Comparison of ENCODE assay signal across 2 cellular contexts in the genomic region with DNA sequence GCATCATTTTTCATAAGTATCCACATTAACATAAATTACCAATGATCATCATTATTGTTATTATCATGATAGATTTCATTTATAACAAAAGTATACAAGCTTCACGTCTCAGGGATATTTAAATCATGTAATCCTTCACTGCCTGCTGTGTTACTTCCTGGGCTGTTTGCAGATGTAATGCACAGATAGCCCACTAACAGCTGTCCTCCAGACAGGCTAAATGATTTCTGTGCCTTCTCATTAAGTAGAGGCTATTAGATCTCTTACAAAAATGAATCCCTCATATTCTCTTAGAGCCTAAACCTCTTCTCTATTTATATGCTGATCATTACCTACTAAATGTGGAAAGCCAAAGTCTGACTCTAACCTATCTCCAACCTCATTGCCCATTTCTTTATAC.
TF ChIP-seq lines count a peak whose summit lies in the region.

No MANE protein-coding gene starts in this region.

TF ChIP-seq in SK-N-SH treated with all-trans-retinoic acid at 6 μM for 48 hours, 23 proteins besides CTCF, POLR2A, EP300 and RAD21 (continued from another document):
- no peak for TF ChIP-seq CSDC2 (CRISPR knock-in tag; IDR thresholded peaks at IDR 0.05)
- TF ChIP-seq, protein P1, sequence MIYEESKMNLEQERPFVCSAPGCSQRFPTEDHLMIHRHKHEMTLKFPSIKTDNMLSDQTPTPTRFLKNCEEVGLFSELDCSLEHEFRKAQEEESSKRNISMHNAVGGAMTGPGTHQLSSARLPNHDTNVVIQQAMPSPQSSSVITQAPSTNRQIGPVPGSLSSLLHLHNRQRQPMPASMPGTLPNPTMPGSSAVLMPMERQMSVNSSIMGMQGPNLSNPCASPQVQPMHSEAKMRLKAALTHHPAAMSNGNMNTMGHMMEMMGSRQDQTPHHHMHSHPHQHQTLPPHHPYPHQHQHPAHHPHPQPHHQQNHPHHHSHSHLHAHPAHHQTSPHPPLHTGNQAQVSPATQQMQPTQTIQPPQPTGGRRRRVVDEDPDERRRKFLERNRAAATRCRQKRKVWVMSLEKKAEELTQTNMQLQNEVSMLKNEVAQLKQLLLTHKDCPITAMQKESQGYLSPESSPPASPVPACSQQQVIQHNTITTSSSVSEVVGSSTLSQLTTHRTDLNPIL (CRISPR knock-in tag; IDR thresholded peaks at IDR 0.05; ENCODE audit: low read depth): no peak
- 0 out of 2 replicates have a peak, but pooled peaks have one; percentile 39 for TF ChIP-seq ESRRG (CRISPR knock-in tag; IDR thresholded peaks at IDR 0.05)
- no peak for TF ChIP-seq BACH2 (CRISPR knock-in tag; IDR thresholded peaks at IDR 0.05; ENCODE audit: borderline replicate concordance)
- TF ChIP-seq ZNF8 (CRISPR knock-in tag; IDR thresholded peaks at IDR 0.05): no peak
- TF ChIP-seq PPARA (CRISPR knock-in tag; IDR thresholded peaks at IDR 0.05; ENCODE audit: borderline replicate concordance): no peak
- TF ChIP-seq, protein P2, sequence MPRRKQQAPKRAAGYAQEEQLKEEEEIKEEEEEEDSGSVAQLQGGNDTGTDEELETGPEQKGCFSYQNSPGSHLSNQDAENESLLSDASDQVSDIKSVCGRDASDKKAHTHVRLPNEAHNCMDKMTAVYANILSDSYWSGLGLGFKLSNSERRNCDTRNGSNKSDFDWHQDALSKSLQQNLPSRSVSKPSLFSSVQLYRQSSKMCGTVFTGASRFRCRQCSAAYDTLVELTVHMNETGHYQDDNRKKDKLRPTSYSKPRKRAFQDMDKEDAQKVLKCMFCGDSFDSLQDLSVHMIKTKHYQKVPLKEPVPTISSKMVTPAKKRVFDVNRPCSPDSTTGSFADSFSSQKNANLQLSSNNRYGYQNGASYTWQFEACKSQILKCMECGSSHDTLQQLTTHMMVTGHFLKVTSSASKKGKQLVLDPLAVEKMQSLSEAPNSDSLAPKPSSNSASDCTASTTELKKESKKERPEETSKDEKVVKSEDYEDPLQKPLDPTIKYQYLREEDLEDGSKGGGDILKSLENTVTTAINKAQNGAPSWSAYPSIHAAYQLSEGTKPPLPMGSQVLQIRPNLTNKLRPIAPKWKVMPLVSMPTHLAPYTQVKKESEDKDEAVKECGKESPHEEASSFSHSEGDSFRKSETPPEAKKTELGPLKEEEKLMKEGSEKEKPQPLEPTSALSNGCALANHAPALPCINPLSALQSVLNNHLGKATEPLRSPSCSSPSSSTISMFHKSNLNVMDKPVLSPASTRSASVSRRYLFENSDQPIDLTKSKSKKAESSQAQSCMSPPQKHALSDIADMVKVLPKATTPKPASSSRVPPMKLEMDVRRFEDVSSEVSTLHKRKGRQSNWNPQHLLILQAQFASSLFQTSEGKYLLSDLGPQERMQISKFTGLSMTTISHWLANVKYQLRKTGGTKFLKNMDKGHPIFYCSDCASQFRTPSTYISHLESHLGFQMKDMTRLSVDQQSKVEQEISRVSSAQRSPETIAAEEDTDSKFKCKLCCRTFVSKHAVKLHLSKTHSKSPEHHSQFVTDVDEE (CRISPR knock-in tag; IDR thresholded peaks at IDR 0.05): peak; percentile 67; the same call in 1 of the 2 replicates
- TF ChIP-seq OSR1 (CRISPR knock-in tag; IDR thresholded peaks at IDR 0.05): no peak
- TF ChIP-seq TOX (CRISPR knock-in tag; IDR thresholded peaks at IDR 0.05; ENCODE audit: borderline replicate concordance): no peak
- TF ChIP-seq, protein P3, sequence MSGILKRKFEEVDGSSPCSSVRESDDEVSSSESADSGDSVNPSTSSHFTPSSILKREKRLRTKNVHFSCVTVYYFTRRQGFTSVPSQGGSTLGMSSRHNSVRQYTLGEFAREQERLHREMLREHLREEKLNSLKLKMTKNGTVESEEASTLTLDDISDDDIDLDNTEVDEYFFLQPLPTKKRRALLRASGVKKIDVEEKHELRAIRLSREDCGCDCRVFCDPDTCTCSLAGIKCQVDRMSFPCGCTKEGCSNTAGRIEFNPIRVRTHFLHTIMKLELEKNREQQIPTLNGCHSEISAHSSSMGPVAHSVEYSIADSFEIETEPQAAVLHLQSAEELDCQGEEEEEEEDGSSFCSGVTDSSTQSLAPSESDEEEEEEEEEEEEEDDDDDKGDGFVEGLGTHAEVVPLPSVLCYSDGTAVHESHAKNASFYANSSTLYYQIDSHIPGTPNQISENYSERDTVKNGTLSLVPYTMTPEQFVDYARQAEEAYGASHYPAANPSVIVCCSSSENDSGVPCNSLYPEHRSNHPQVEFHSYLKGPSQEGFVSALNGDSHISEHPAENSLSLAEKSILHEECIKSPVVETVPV (CRISPR knock-in tag; IDR thresholded peaks at IDR 0.05): 0 out of 2 replicates have a peak, but pooled peaks have one; percentile 16
- peak; percentile 84 for TF ChIP-seq TCF4 (CRISPR knock-in tag; IDR thresholded peaks at IDR 0.05; ENCODE audit: borderline replicate concordance)
- TF ChIP-seq RARB (CRISPR knock-in tag; IDR thresholded peaks at IDR 0.05): no peak
- TF ChIP-seq ZC3H10 (CRISPR knock-in tag; IDR thresholded peaks at IDR 0.05): no peak
- TF ChIP-seq ZFP3 (CRISPR knock-in tag; IDR thresholded peaks at IDR 0.05): no peak
- no peak for TF ChIP-seq ARNTL (CRISPR knock-in tag; IDR thresholded peaks at IDR 0.05; ENCODE audit: borderline replicate concordance, low read depth)
- TF ChIP-seq ZFP30 (CRISPR knock-in tag; IDR thresholded peaks at IDR 0.05): no peak
- TF ChIP-seq, protein P4, sequence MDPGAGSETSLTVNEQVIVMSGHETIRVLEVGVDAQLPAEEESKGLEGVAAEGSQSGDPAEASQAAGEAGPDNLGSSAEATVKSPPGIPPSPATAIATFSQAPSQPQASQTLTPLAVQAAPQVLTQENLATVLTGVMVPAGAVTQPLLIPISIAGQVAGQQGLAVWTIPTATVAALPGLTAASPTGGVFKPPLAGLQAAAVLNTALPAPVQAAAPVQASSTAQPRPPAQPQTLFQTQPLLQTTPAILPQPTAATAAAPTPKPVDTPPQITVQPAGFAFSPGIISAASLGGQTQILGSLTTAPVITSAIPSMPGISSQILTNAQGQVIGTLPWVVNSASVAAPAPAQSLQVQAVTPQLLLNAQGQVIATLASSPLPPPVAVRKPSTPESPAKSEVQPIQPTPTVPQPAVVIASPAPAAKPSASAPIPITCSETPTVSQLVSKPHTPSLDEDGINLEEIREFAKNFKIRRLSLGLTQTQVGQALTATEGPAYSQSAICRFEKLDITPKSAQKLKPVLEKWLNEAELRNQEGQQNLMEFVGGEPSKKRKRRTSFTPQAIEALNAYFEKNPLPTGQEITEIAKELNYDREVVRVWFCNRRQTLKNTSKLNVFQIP (CRISPR knock-in tag; IDR thresholded peaks at IDR 0.05; ENCODE audit: borderline replicate concordance, low read depth): no peak
- TF ChIP-seq ZNF70 (CRISPR knock-in tag; IDR thresholded peaks at IDR 0.05): 0 out of 2 replicates have a peak, but pooled peaks have one; percentile 8

TF ChIP-seq in neural cell, 6 proteins besides CTCF, POLR2A, EP300 and RAD21 (continued from another document):
- TF ChIP-seq, protein P5, sequence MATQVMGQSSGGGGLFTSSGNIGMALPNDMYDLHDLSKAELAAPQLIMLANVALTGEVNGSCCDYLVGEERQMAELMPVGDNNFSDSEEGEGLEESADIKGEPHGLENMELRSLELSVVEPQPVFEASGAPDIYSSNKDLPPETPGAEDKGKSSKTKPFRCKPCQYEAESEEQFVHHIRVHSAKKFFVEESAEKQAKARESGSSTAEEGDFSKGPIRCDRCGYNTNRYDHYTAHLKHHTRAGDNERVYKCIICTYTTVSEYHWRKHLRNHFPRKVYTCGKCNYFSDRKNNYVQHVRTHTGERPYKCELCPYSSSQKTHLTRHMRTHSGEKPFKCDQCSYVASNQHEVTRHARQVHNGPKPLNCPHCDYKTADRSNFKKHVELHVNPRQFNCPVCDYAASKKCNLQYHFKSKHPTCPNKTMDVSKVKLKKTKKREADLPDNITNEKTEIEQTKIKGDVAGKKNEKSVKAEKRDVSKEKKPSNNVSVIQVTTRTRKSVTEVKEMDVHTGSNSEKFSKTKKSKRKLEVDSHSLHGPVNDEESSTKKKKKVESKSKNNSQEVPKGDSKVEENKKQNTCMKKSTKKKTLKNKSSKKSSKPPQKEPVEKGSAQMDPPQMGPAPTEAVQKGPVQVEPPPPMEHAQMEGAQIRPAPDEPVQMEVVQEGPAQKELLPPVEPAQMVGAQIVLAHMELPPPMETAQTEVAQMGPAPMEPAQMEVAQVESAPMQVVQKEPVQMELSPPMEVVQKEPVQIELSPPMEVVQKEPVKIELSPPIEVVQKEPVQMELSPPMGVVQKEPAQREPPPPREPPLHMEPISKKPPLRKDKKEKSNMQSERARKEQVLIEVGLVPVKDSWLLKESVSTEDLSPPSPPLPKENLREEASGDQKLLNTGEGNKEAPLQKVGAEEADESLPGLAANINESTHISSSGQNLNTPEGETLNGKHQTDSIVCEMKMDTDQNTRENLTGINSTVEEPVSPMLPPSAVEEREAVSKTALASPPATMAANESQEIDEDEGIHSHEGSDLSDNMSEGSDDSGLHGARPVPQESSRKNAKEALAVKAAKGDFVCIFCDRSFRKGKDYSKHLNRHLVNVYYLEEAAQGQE (IDR thresholded peaks at IDR 0.05; ENCODE audit: borderline replicate concordance): no peak
- TF ChIP-seq TAF1 (IDR thresholded peaks at IDR 0.05; ENCODE audit: low read depth) (no peak), SMC3 (conservative IDR thresholded peaks at IDR 0.05; ENCODE audit: poor library complexity) (no peak)
